In genomic region chr12:91432755-91433154, GRCh38 we compare ENCODE assay signal across 31 cellular contexts.
"Had no signal": no experiment of that assay in that cellular context is flagged by ENCODE, and none has a peak within 500 bp of the region (broad histone marks: within the 10 kb centered on the region; RNA-seq: fewer than 3 reads in every experiment).

No MANE protein-coding gene starts in this region.

- H3K27me3 ChIP-seq: MG63 had no signal

- H3K27ac Mint-ChIP-seq: activated CD4-positive, alpha-beta memory T cell treated with anti-CD3 and anti-CD28 coated beads, Interleukin-2, amount 10 ng/mL, durations not matched to agents 7 days and 5 days; activated CD8-positive, alpha-beta memory T cell treated with anti-CD3 and anti-CD28 coated beads, Interleukin-2, amount 10 ng/mL, durations not matched to agents 7 days and 5 days; activated naive CD4-positive, alpha-beta T cell treated with anti-CD3 and anti-CD28 coated beads, Interleukin-2, amount 10 ng/mL, durations not matched to agents 7 days and 5 days; activated naive CD8-positive, alpha-beta T cell treated with anti-CD3 and anti-CD28 coated beads for 36 hours had no signal

- H3K9me3 Mint-ChIP-seq: activated CD4-positive, alpha-beta memory T cell treated with anti-CD3 and anti-CD28 coated beads, Interleukin-2, amount 10 ng/mL, durations not matched to agents 7 days and 5 days; activated naive CD4-positive, alpha-beta T cell treated with anti-CD3 and anti-CD28 coated beads, Interleukin-2, amount 10 ng/mL, durations not matched to agents 7 days and 5 days; activated naive CD8-positive, alpha-beta T cell treated with anti-CD3 and anti-CD28 coated beads for 36 hours had no signal

- ATAC-seq: activated CD8-positive, alpha-beta memory T cell treated with anti-CD3 and anti-CD28 coated beads, Interleukin-2, amount 10 ng/mL, durations not matched to agents 7 days and 5 days; Panc1; Right ventricle myocardium inferior had no signal

- H3K36me3 Mint-ChIP-seq: activated CD8-positive, alpha-beta memory T cell treated with anti-CD3 and anti-CD28 coated beads, Interleukin-2, amount 10 ng/mL, durations not matched to agents 7 days and 5 days; activated naive CD4-positive, alpha-beta T cell treated with anti-CD3 and anti-CD28 coated beads, Interleukin-2, amount 10 ng/mL, durations not matched to agents 7 days and 5 days; activated naive CD8-positive, alpha-beta T cell treated with anti-CD3 and anti-CD28 coated beads for 36 hours had no signal

- DNase-seq: activated CD4-positive, alpha-beta memory T cell treated with anti-CD3 and anti-CD28 coated beads, Interleukin-2, amount 10 ng/mL, durations not matched to agents 7 days and 5 days; activated CD4-positive, alpha-beta T cell treated with anti-CD3 and anti-CD28 coated beads for 1 hour; activated CD4-positive, alpha-beta T cell treated with anti-CD3 and anti-CD28 coated beads for 48 hours; activated CD4-positive, CD25-positive, alpha-beta regulatory T cell; activated CD8-positive, alpha-beta memory T cell treated with anti-CD3 and anti-CD28 coated beads for 24 hours; activated CD8-positive, alpha-beta memory T cell treated with anti-CD3 and anti-CD28 coated beads, Interleukin-2, amount 10 ng/mL, durations not matched to agents 7 days and 5 days; activated CD8-positive, alpha-beta memory T cell treated with anti-CD3 and anti-CD28 coated beads, Interleukin-2, amount 50 U/mL, for 48 hours; activated effector memory CD4-positive, alpha-beta T cell treated with Interleukin-2 at 50 U/mL for 16 hours; activated naive CD4-positive, alpha-beta T cell treated with anti-CD3 and anti-CD28 coated beads, Interleukin-2, amount 10 ng/mL, durations not matched to agents 7 days and 5 days; activated naive CD8-positive, alpha-beta T cell treated with anti-CD3 and anti-CD28 coated beads for 36 hours; activated T-cell treated with anti-CD3 and anti-CD28 coated beads, Interleukin-2, amount 50 U/mL, for 48 hours; amniotic stem cell; aorta; cerebellar nuclear complex; Kasumi-1; KBM-7; MG63; NCI-H1048; NCI-H1105 treated with DMSO at 0.1 percent for 48 hours; NCI-H1436; NCI-H1694; NCI-H1930; NCI-H2081 treated with DMSO at 0.1 percent for 48 hours; NCI-H345; NCI-H524 treated with DMSO at 0.1 percent for 48 hours; SIG-M5; T1000; WERI-Rb-1 had no signal

- H3K9me3 ChIP-seq: MG63 had no signal

- H3K4me3 ChIP-seq: MG63 had no signal

- H3K27ac ChIP-seq: RWPE1, WERI-Rb-1 had no signal

- H3K36me3 ChIP-seq: MG63, WERI-Rb-1 had no signal
